29 cellular contexts compared by ENCODE assay signal in the genomic region with DNA sequence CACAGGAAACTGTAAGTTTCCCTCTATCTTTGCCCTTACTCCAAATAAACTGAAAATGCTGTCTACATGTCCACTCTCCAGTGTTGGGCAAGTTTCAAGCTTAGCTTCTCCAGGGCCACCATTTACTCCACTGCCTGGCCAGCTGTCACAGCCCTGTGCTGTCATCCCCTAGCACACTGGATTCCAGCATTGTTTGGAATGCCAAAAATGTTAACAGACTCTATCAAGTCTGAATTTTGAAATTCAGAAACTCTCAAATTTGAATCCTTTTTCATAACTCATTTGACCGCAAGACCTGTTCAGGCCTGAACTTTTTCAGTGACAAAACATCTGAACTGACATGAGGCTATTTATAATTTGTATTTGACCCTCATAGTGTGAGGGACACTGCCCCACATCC. TPM values are rescaled to one million over a fixed set of nuclear protein-coding genes. Genes with fewer than 3 reads are reported as not detected.
"Had no signal": no experiment of that assay in that cellular context is flagged by ENCODE, and none has a peak within 500 bp of the region (broad histone marks: within the 10 kb centered on the region; RNA-seq: fewer than 3 reads in every experiment).

No MANE protein-coding gene starts in this region.

- H3K27ac ChIP-seq: left lung, neural progenitor cell, neutrophil, parathyroid adenoma, right atrium auricular region, suprapubic skin, thoracic aorta, tibial artery, uterus had no signal

- H3K36me3 Mint-ChIP-seq: naive B cell; natural killer cell; neural progenitor cell; stimulated activated effector memory CD8-positive, alpha-beta T cell treated with anti-CD3 and anti-CD28 coated beads, Interleukin-12 subunit alpha, Interleukin-12 subunit beta, amount 100 ng/mL, for 72 hours; type B pancreatic cell had no signal

- H3K27ac Mint-ChIP-seq: naive B cell; natural killer cell; nephron progenitor cell; neural progenitor cell; stimulated activated effector memory CD8-positive, alpha-beta T cell treated with anti-CD3 and anti-CD28 coated beads, Interleukin-12 subunit alpha, Interleukin-12 subunit beta, amount 100 ng/mL, for 72 hours; stimulated activated naive CD8-positive, alpha-beta T cell treated with anti-CD3 and anti-CD28 coated beads, Interleukin-15, Interleukin-2, amounts not matched to agents 100 ng/mL and 50 ng/mL, for 24 hours; type B pancreatic cell had no signal

- H3K9me3 ChIP-seq: left lung, mucosa of descending colon, neutrophil, right atrium auricular region, spleen, suprapubic skin, thoracic aorta, tibial artery, uterus had no signal

- H3K4me3 Mint-ChIP-seq: naive B cell; natural killer cell; nephron progenitor cell; neural progenitor cell; stimulated activated effector memory CD8-positive, alpha-beta T cell treated with anti-CD3 and anti-CD28 coated beads, Interleukin-12 subunit alpha, Interleukin-12 subunit beta, amount 100 ng/mL, for 72 hours; stimulated activated naive CD8-positive, alpha-beta T cell treated with anti-CD3 and anti-CD28 coated beads, Interleukin-15, Interleukin-2, amounts not matched to agents 100 ng/mL and 50 ng/mL, for 24 hours; type B pancreatic cell had no signal

- ATAC-seq: left colon; left lung; mucosa of descending colon; natural killer cell; sciatic nerve; stimulated activated effector memory CD8-positive, alpha-beta T cell treated with anti-CD3 and anti-CD28 coated beads, Interleukin-12 subunit alpha, Interleukin-12 subunit beta, amount 100 ng/mL, for 72 hours had no signal

- H3K4me1 ChIP-seq: left lung, parathyroid adenoma, uterus had no signal

- H3K36me3 ChIP-seq: left lung, neural progenitor cell, neutrophil, right atrium auricular region, spleen, suprapubic skin, thoracic aorta, tibial artery, uterus had no signal

- H3K4me2 ChIP-seq: neural progenitor cell had no signal

- H3K4me1 Mint-ChIP-seq: stimulated activated effector memory CD8-positive, alpha-beta T cell treated with anti-CD3 and anti-CD28 coated beads, Interleukin-12 subunit alpha, Interleukin-12 subunit beta, amount 100 ng/mL, for 72 hours had no signal

- H3K27me3 ChIP-seq: neural progenitor cell, right atrium auricular region, suprapubic skin, tibial artery, uterus had no signal

- H3K9ac ChIP-seq: neural progenitor cell, parathyroid adenoma had no signal

- DNase-seq: head of caudate nucleus; hippocampal formation; kidney; left colon; left lung; mesendoderm; midbrain; mucosa of descending colon; naive B cell; natural killer cell; nephron progenitor cell; occipital lobe; small intestine; spleen; stimulated activated CD4-positive, alpha-beta T cell treated with anti-CD3 and anti-CD28 coated beads, Interleukin-4, amount 100 ng/mL, for 24 hours; stimulated activated naive CD4-positive, alpha-beta T cell; tibial artery; uterus had no signal

- H2AFZ ChIP-seq: neural progenitor cell, parathyroid adenoma had no signal

- H3K9me3 Mint-ChIP-seq: nephron progenitor cell; neural progenitor cell; stimulated activated naive CD8-positive, alpha-beta T cell treated with anti-CD3 and anti-CD28 coated beads, Interleukin-15, Interleukin-2, amounts not matched to agents 100 ng/mL and 50 ng/mL, for 24 hours; type B pancreatic cell had no signal

- H3K4me3 ChIP-seq: left lung, lung, mucosa of descending colon, neural progenitor cell, right atrium auricular region, spleen, suprapubic skin, thoracic aorta, tibial artery, uterus had no signal

- H3K79me2 ChIP-seq: parathyroid adenoma had no signal

RNA-seq across cellular contexts. Expression of a gene that starts 5.2 kb away (rescaled TPM):
- total RNA-seq: natural killer cell had no signal
